Comparison of ENCODE assay signal across 24 cellular contexts in the genomic region with DNA sequence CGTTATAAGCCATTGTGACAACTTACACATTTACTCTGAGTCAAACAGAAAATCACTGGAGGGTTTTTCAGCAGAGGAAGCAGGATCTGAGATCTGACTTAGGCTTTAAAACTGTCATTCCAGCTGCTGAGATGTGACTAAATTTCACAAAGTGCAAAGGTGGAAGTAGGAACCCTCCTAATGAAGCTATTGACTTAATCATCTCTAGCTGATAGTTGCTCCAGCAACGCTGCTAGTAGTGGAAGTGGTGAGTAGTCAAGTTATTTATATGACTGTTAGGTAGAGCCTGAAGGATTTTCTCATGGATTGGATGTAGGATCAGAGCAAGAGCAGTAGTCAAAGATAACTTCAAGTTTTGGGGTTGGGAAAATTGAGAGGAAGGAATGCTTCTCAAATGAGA.
"Had no signal": no experiment of that assay in that cellular context is flagged by ENCODE, and none has a peak within 500 bp of the region (broad histone marks: within the 10 kb centered on the region; RNA-seq: fewer than 3 reads in every experiment).

No MANE protein-coding gene starts in this region.

- H3K9me3 ChIP-seq: gastrocnemius medialis, left ventricle myocardium inferior, tibial artery, uterus had no signal

- H3K27ac Mint-ChIP-seq: activated T-cell treated with anti-CD3 and anti-CD28 coated beads, Interleukin-2, amount 50 U/mL, for 72 hours; immature natural killer cell; memory B cell; naive thymus-derived CD8-positive, alpha-beta T cell had no signal

- H3K27me3 ChIP-seq: brain microvascular endothelial cell, gastrocnemius medialis, tibial artery, uterus had no signal

- H3K36me3 Mint-ChIP-seq: immature natural killer cell; memory B cell; naive thymus-derived CD8-positive, alpha-beta T cell had no signal

- H3K27me3 Mint-ChIP-seq: central memory CD8-positive, alpha-beta T cell; memory B cell; naive thymus-derived CD8-positive, alpha-beta T cell had no signal

- H3K27ac ChIP-seq: brain microvascular endothelial cell, coronary artery, gastrocnemius medialis, left ventricle myocardium inferior, tibial artery, uterus had no signal

- DNase-seq: activated CD4-positive, alpha-beta T cell treated with anti-CD3 and anti-CD28 coated beads, Interleukin-2, amount 50 U/mL, for 1 hour; activated CD8-positive, alpha-beta memory T cell treated with anti-CD3 and anti-CD28 coated beads for 24 hours; activated CD8-positive, alpha-beta memory T cell treated with anti-CD3 and anti-CD28 coated beads, Interleukin-2, amount 50 U/mL, for 48 hours; activated effector memory CD4-positive, alpha-beta T cell treated with anti-CD3 and anti-CD28 coated beads, Interleukin-2, amount 50 U/mL, for 16 hours; activated naive CD4-positive, alpha-beta T cell treated with anti-CD3 and anti-CD28 coated beads, Interleukin-2, amount 50 U/mL, for 16 hours; activated T-cell treated with anti-CD3 and anti-CD28 coated beads, Interleukin-2, amount 50 U/mL, for 72 hours; aorta; brain microvascular endothelial cell; gastrocnemius medialis; head of caudate nucleus; immature natural killer cell; kidney glomerular epithelial cell; left ventricle myocardium inferior; naive thymus-derived CD8-positive, alpha-beta T cell; nucleus accumbens; retina; stimulated activated CD4-positive, alpha-beta T cell treated with anti-CD3 and anti-CD28 coated beads, Interleukin-12 subunit alpha, Interleukin-12 subunit beta, amount 100 ng/mL, for 4 hours; stimulated activated CD4-positive, alpha-beta T cell treated with anti-CD3 and anti-CD28 coated beads, Interleukin-2, amount 100 ng/mL, for 24 hours; stimulated activated naive CD4-positive, alpha-beta T cell treated with Interleukin-2 at 50 U/mL for 16 hours; tibial artery; uterus had no signal

- H3K4me3 ChIP-seq: coronary artery, gastrocnemius medialis, left ventricle myocardium inferior, tibial artery, uterus had no signal

- H3K4me1 ChIP-seq: gastrocnemius medialis, left ventricle myocardium inferior, tibial artery, uterus had no signal

- H3K4me3 Mint-ChIP-seq: activated T-cell treated with anti-CD3 and anti-CD28 coated beads, Interleukin-2, amount 50 U/mL, for 72 hours; central memory CD8-positive, alpha-beta T cell; immature natural killer cell; memory B cell; naive thymus-derived CD8-positive, alpha-beta T cell had no signal

- H3K4me1 Mint-ChIP-seq: central memory CD8-positive, alpha-beta T cell; immature natural killer cell; memory B cell; naive thymus-derived CD8-positive, alpha-beta T cell had no signal

- H3K9me3 Mint-ChIP-seq: central memory CD8-positive, alpha-beta T cell had no signal

- H3K36me3 ChIP-seq: brain microvascular endothelial cell, gastrocnemius medialis, left ventricle myocardium inferior, tibial artery, uterus had no signal
